ENCODE assay signal across 29 cellular contexts in the genomic region with DNA sequence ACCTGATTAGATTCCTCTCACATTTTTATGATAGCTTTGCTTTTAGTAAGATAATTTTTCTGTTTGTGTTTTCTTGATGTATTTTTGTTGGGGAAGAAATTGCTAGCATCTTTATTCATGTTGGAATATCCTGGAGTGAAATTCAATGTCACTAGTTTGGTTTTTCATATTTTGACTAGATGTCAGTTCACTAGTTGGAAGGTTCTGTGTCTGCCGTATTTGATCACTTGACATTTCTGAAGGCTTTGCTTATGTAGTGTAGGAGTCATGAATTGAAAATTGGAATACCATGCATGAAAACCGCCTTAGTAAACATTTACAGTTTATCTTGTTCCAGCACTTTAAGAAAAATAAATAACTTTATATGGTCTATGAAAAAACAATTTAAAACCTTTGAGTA.
"Had no signal": no experiment of that assay in that cellular context is flagged by ENCODE, and none has a peak within 500 bp of the region (broad histone marks: within the 10 kb centered on the region; RNA-seq: fewer than 3 reads in every experiment).

No MANE protein-coding gene starts in this region.

- H3K27ac ChIP-seq: neutrophil, pancreas, prostate gland, right lobe of liver, sigmoid colon, suprapubic skin, testis, tibial artery, transverse colon, upper lobe of right lung, uterus had no signal

- H3K4me1 ChIP-seq: pancreas, prostate gland, right lobe of liver, sigmoid colon, suprapubic skin, testis, tibial artery, transverse colon, upper lobe of right lung, uterus had no signal

- H3K27ac Mint-ChIP-seq: naive thymus-derived CD4-positive, alpha-beta T cell; natural killer cell; stimulated activated memory B cell treated with anti-CD40 and anti-IgM and Interleukin-4, amounts not matched to agents 10 μg/mL and 1 μg/mL and 100 μg/mL, for 72 hours; stimulated activated naive CD8-positive, alpha-beta T cell treated with anti-CD3 and anti-CD28 coated beads, Interleukin-15, amount 100 ng/mL, for 72 hours; type B pancreatic cell had no signal

- H3K36me3 Mint-ChIP-seq: naive thymus-derived CD4-positive, alpha-beta T cell; natural killer cell; stimulated activated memory B cell treated with anti-CD40 and anti-IgM and Interleukin-4, amounts not matched to agents 10 μg/mL and 1 μg/mL and 100 μg/mL, for 72 hours; type B pancreatic cell had no signal

- DNase-seq: naive thymus-derived CD4-positive, alpha-beta T cell; natural killer cell; nucleus accumbens; pancreas; right cardiac atrium; right lobe of liver; sigmoid colon; small intestine; stimulated activated CD4-positive, alpha-beta T cell treated with anti-CD3 and anti-CD28 coated beads, Interleukin-15, amount 100 ng/mL, for 24 hours; stimulated activated CD4-positive, alpha-beta T cell treated with anti-CD3 and anti-CD28 coated beads, Interleukin-2, amount 100 ng/mL, for 24 hours; stimulated activated CD4-positive, alpha-beta T cell treated with anti-CD3 and anti-CD28 coated beads, Interleukin-2, amount 100 ng/mL, for 48 hours; stimulated activated CD4-positive, alpha-beta T cell treated with anti-CD3 and anti-CD28 coated beads, Interleukin-4, amount 100 ng/mL, for 24 hours; stimulated activated CD8-positive, alpha-beta memory T cell treated with anti-CD3 and anti-CD28 coated beads, Interleukin-4, amount 100 ng/mL, for 48 hours; stimulated activated naive CD4-positive, alpha-beta T cell; stimulated activated naive CD8-positive, alpha-beta T cell treated with anti-CD3 and anti-CD28 coated beads, Interleukin-15, amount 100 ng/mL, for 72 hours; stimulated activated naive CD8-positive, alpha-beta T cell treated with anti-CD3 and anti-CD28 coated beads, Interleukin-15, Interleukin-2, amounts not matched to agents 100 U/mL and 50 U/mL, for 24 hours; substantia nigra; testis; tibial artery; transverse colon; upper lobe of right lung; uterus had no signal

- H3K4me3 ChIP-seq: pancreas, prostate gland, right lobe of liver, sigmoid colon, suprapubic skin, testis, tibial artery, transverse colon, upper lobe of right lung, uterus had no signal

- H3K27me3 Mint-ChIP-seq: naive thymus-derived CD4-positive, alpha-beta T cell; stimulated activated memory B cell treated with anti-CD40 and anti-IgM and Interleukin-4, amounts not matched to agents 10 μg/mL and 1 μg/mL and 100 μg/mL, for 72 hours; stimulated activated naive CD8-positive, alpha-beta T cell treated with anti-CD3 and anti-CD28 coated beads, Interleukin-15, amount 100 ng/mL, for 72 hours; type B pancreatic cell had no signal

- H3K9me3 ChIP-seq: neutrophil, pancreas, prostate gland, right lobe of liver, sigmoid colon, suprapubic skin, testis, tibial artery, transverse colon, upper lobe of right lung, uterus had no signal

- H3K4me1 Mint-ChIP-seq: naive thymus-derived CD4-positive, alpha-beta T cell; natural killer cell; nephron; neural crest cell; stimulated activated memory B cell treated with anti-CD40 and anti-IgM and Interleukin-4, amounts not matched to agents 10 μg/mL and 1 μg/mL and 100 μg/mL, for 72 hours; stimulated activated naive CD8-positive, alpha-beta T cell treated with anti-CD3 and anti-CD28 coated beads, Interleukin-15, amount 100 ng/mL, for 72 hours had no signal

- H3K27me3 ChIP-seq: neutrophil, pancreas, right lobe of liver, sigmoid colon, suprapubic skin, testis, tibial artery, transverse colon, upper lobe of right lung, uterus had no signal

- H3K9me3 Mint-ChIP-seq: nephron; neural crest cell; stimulated activated naive CD8-positive, alpha-beta T cell treated with anti-CD3 and anti-CD28 coated beads, Interleukin-15, amount 100 ng/mL, for 72 hours; type B pancreatic cell had no signal

- H3K36me3 ChIP-seq: neutrophil, pancreas, prostate gland, right lobe of liver, sigmoid colon, suprapubic skin, tibial artery, transverse colon, upper lobe of right lung, uterus had no signal

- ATAC-seq: naive thymus-derived CD4-positive, alpha-beta T cell; natural killer cell; pancreas; right cardiac atrium; right lobe of liver; stimulated activated memory B cell treated with anti-CD40 and anti-IgM and Interleukin-4, amounts not matched to agents 10 μg/mL and 1 μg/mL and 100 μg/mL, for 72 hours; stimulated activated naive CD8-positive, alpha-beta T cell treated with anti-CD3 and anti-CD28 coated beads, Interleukin-15, amount 100 ng/mL, for 72 hours; stimulated activated naive CD8-positive, alpha-beta T cell treated with anti-CD3 and anti-CD28 coated beads, Interleukin-15, Interleukin-2, amounts not matched to agents 100 U/mL and 50 U/mL, for 24 hours; upper lobe of right lung had no signal

- H3K4me3 Mint-ChIP-seq: naive thymus-derived CD4-positive, alpha-beta T cell; natural killer cell; nephron; neural crest cell; stimulated activated memory B cell treated with anti-CD40 and anti-IgM and Interleukin-4, amounts not matched to agents 10 μg/mL and 1 μg/mL and 100 μg/mL, for 72 hours; stimulated activated naive CD8-positive, alpha-beta T cell treated with anti-CD3 and anti-CD28 coated beads, Interleukin-15, amount 100 ng/mL, for 72 hours; type B pancreatic cell had no signal
